8 cellular contexts compared by ENCODE assay signal in the genomic region with DNA sequence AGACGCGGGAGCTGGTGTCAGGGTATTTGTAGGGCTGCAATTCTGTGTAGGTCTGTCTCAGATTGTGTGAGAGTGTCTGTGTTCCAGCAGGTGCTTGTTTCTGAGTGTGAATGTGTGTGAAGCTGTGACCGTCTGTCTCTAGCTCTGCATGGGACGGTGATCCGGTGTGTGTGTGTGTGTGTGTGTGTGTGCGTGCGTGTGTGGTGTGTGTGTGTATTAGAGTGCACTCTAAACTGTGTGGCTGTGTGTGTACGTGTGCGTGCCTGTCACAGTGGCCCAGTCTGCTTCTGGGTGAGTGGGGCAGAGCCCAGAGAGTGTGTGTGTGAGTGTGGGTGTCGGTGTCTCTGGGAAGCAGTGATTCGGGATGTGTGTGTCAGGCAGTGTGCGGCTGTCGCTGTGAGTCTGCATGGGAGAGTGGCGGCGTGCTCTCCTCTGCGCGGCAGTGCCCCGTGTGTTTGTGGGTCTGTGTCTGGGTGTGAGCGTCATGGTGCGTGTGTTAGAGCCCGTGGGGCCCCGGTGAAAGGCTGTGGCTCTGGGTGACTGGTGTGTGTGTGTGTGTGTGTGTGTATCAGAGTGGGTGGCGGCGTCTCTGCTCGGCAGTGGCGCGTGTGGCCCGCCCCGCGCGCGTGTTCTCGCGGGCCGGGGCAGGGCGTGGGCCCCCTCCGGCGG. TPM values are rescaled to one million over a fixed set of nuclear protein-coding genes. Genes with fewer than 3 reads are reported as not detected.
A peak's percentile ranks its signal among the peaks of the same experiment; 100 is the strongest.
DNase-seq lines count a peak whose midpoint lies in the region; ATAC-seq and TF ChIP-seq lines count a peak whose summit lies in the region.

No MANE protein-coding gene starts in this region.

- DNase-seq in activated naive CD8-positive, alpha-beta T cell treated with anti-CD3 and anti-CD28 coated beads for 36 hours, result no peak
- DNase-seq in sigmoid colon (no peak), COLO829 (ENCODE audit: low spot score) (no peak), NOMO-1 (lab: John Stamatoyannopoulos, UW; ENCODE audit: unreplicated experiment in 2 of 2) (no peak)

- WGBS in sigmoid colon, 2 donors, result 3 to 14% methylated on average over 38 of the region's 38 CpGs

- H3K4me3 ChIP-seq in iPS-18a (ENCODE audit: low read length), result peak overlapping the region; percentile 23
- peak overlapping the region in 3 of 4 donors; percentile 58 to 75 (median 68) for H3K4me3 ChIP-seq in sigmoid colon

- ATAC-seq in HG03159 (IDR thresholded peaks at IDR 0.05; ENCODE audit: unreplicated experiment) (no peak), GM21526 (IDR thresholded peaks at IDR 0.05; ENCODE audit: low FRiP score, unreplicated experiment) (no peak)

- H3K9me3 ChIP-seq in iPS-18a (ENCODE audit: control insufficient read depth, low read depth, low read length), result no peaks in the 10 kb centered on the region
- H3K9me3 ChIP-seq in sigmoid colon, result no peaks in the 10 kb centered on the region

- H3K4me1 Mint-ChIP-seq in IgD-negative memory B cell, result peaks cover 0 to 14% (median 5%) of the 10 kb centered on the region in 3 donors
- H3K4me1 Mint-ChIP-seq in activated naive CD8-positive, alpha-beta T cell treated with anti-CD3 and anti-CD28 coated beads for 36 hours, result peaks cover 9% of the 10 kb centered on the region

- H3K27me3 ChIP-seq in iPS-18a (ENCODE audit: control insufficient read depth, insufficient read depth, low read length) (peaks cover 17% of the 10 kb centered on the region), sigmoid colon (peaks cover 0 to 25% (median 5%) of the 10 kb centered on the region in 3 donors)

- TF ChIP-seq POLR2A in sigmoid colon (IDR thresholded peaks at IDR 0.05), result no peak

- H3K4me3 Mint-ChIP-seq in IgD-negative memory B cell, result peak overlapping the region in 3 of 4 donors; percentile 68 to 86 (median 74)
- H3K4me3 Mint-ChIP-seq in activated naive CD8-positive, alpha-beta T cell treated with anti-CD3 and anti-CD28 coated beads for 36 hours, result peak overlapping the region; percentile 76

- no peaks in the 10 kb centered on the region for H3K36me3 Mint-ChIP-seq in IgD-negative memory B cell
- peaks cover 3% of the 10 kb centered on the region for H3K36me3 Mint-ChIP-seq in activated naive CD8-positive, alpha-beta T cell treated with anti-CD3 and anti-CD28 coated beads for 36 hours

- no peak overlapping the region for H3K9ac ChIP-seq in iPS-18a (ENCODE audit: low read length)

- intact Hi-C loops in sigmoid colon (cut with DNase I), result no loop called here

- H3K4me1 ChIP-seq in iPS-18a (ENCODE audit: control insufficient read depth, low read depth, low read length) (peaks cover 11% of the 10 kb centered on the region), sigmoid colon (peaks cover 0 to 22% (median 15%) of the 10 kb centered on the region in 4 donors)

- no peak for TF ChIP-seq CTCF in sigmoid colon (IDR thresholded peaks at IDR 0.05)

- peaks cover 4% of the 10 kb centered on the region for H3K36me3 ChIP-seq in iPS-18a (ENCODE audit: control insufficient read depth, low read depth, low read length)
- H3K36me3 ChIP-seq in sigmoid colon, result no peaks in the 10 kb centered on the region

- no peak overlapping the region for H3K27ac Mint-ChIP-seq in IgD-negative memory B cell
- no peak overlapping the region for H3K27ac Mint-ChIP-seq in activated naive CD8-positive, alpha-beta T cell treated with anti-CD3 and anti-CD28 coated beads for 36 hours

- TF ChIP-seq EP300 in sigmoid colon (IDR thresholded peaks at IDR 0.05), result no peak

- no peak overlapping the region for H3K27ac ChIP-seq in iPS-18a (ENCODE audit: low read length)
- H3K27ac ChIP-seq in sigmoid colon, result no peak overlapping the region

- H3K27me3 Mint-ChIP-seq in IgD-negative memory B cell, result peaks cover 50% of the 10 kb centered on the region
- peaks cover 74% of the 10 kb centered on the region for H3K27me3 Mint-ChIP-seq in activated naive CD8-positive, alpha-beta T cell treated with anti-CD3 and anti-CD28 coated beads for 36 hours

- no peaks in the 10 kb centered on the region for H3K9me3 Mint-ChIP-seq in IgD-negative memory B cell
- no peaks in the 10 kb centered on the region for H3K9me3 Mint-ChIP-seq in activated naive CD8-positive, alpha-beta T cell treated with anti-CD3 and anti-CD28 coated beads for 36 hours

RNA-seq across cellular contexts. Expression of a gene that starts 0.4 kb away (rescaled TPM):
- polyA plus RNA-seq in IgD-negative memory B cell (not detected), sigmoid colon (1 to 10 TPM; 3.8 to 9.6 (median 9.5) TPM)
- total RNA-seq in activated naive CD8-positive, alpha-beta T cell treated with anti-CD3 and anti-CD28 coated beads for 36 hours, result under 1 TPM; 0.20 to 0.27 TPM
- total RNA-seq in sigmoid colon, result 1 to 10 TPM; 1.6 to 7.5 (median 2.1) TPM
